14 cellular contexts compared by ENCODE assay signal in genomic region chr3:122469659-122470058, GRCh38. TPM values are rescaled to one million over a fixed set of nuclear protein-coding genes. Genes with fewer than 3 reads are reported as not detected.
DNase-seq lines count a peak whose midpoint lies in the region; ATAC-seq and TF ChIP-seq lines count a peak whose summit lies in the region.
"Had no signal": no experiment of that assay in that cellular context is flagged by ENCODE, and none has a peak within 500 bp of the region (broad histone marks: within the 10 kb centered on the region; RNA-seq: fewer than 3 reads in every experiment).

No MANE protein-coding gene starts in this region.

- no peak overlapping the region for H3K4me3 Mint-ChIP-seq in activated naive CD4-positive, alpha-beta T cell treated with anti-CD3 and anti-CD28 coated beads, Interleukin-2, amount 10 ng/mL, durations not matched to agents 7 days and 5 days
- no peak overlapping the region for H3K4me3 Mint-ChIP-seq in effector memory CD8-positive, alpha-beta T cell
- no peak overlapping the region for H3K4me3 Mint-ChIP-seq in osteocyte (ENCODE audit: unreplicated experiment)
- H3K4me3 Mint-ChIP-seq: activated naive CD8-positive, alpha-beta T cell treated with anti-CD3 and anti-CD28 coated beads, Interleukin-2, amount 10 ng/mL, durations not matched to agents 7 days and 5 days; dendritic cell treated with granulocyte-macrophage colony-stimulating factor and Interleukin-4, amounts not matched to agents 40 ng/mL and 50 ng/mL, for 4 days had no signal

- peaks cover 21% of the 10 kb centered on the region for H3K36me3 Mint-ChIP-seq in activated naive CD4-positive, alpha-beta T cell treated with anti-CD3 and anti-CD28 coated beads, Interleukin-2, amount 10 ng/mL, durations not matched to agents 7 days and 5 days
- peaks cover 21% of the 10 kb centered on the region for H3K36me3 Mint-ChIP-seq in effector memory CD8-positive, alpha-beta T cell (ENCODE audit: insufficient read depth)
- peaks cover 14% of the 10 kb centered on the region for H3K36me3 Mint-ChIP-seq in osteocyte (ENCODE audit: unreplicated experiment)

- H3K4me1 Mint-ChIP-seq in activated naive CD4-positive, alpha-beta T cell treated with anti-CD3 and anti-CD28 coated beads, Interleukin-2, amount 10 ng/mL, durations not matched to agents 7 days and 5 days = peaks cover 35% of the 10 kb centered on the region
- H3K4me1 Mint-ChIP-seq in effector memory CD8-positive, alpha-beta T cell (ENCODE audit: low read depth in 2 of 2) = peaks cover 49 to 65% of the 10 kb centered on the region in 2 donors
- peaks cover 19% of the 10 kb centered on the region for H3K4me1 Mint-ChIP-seq in osteocyte (ENCODE audit: unreplicated experiment)

- no peaks in the 10 kb centered on the region for H3K27me3 Mint-ChIP-seq in activated naive CD4-positive, alpha-beta T cell treated with anti-CD3 and anti-CD28 coated beads, Interleukin-2, amount 10 ng/mL, durations not matched to agents 7 days and 5 days
- no peaks in the 10 kb centered on the region for H3K27me3 Mint-ChIP-seq in effector memory CD8-positive, alpha-beta T cell
- H3K27me3 Mint-ChIP-seq in osteocyte (ENCODE audit: unreplicated experiment) = no peaks in the 10 kb centered on the region
- H3K27me3 Mint-ChIP-seq: activated naive CD8-positive, alpha-beta T cell treated with anti-CD3 and anti-CD28 coated beads, Interleukin-2, amount 10 ng/mL, durations not matched to agents 7 days and 5 days; dendritic cell treated with granulocyte-macrophage colony-stimulating factor and Interleukin-4, amounts not matched to agents 40 ng/mL and 50 ng/mL, for 4 days had no signal

- no peak for DNase-seq in activated naive CD4-positive, alpha-beta T cell treated with anti-CD3 and anti-CD28 coated beads, Interleukin-2, amount 10 ng/mL, durations not matched to agents 7 days and 5 days
- no peak for DNase-seq in activated naive CD4-positive, alpha-beta T cell (lab: John Stamatoyannopoulos, UW)
- DNase-seq in MV-4-11 (lab: John Stamatoyannopoulos, UW) (peak; percentile 44), osteocyte (ENCODE audit: extremely low spot score, unreplicated experiment) (no peak), NCI-H1417 (lab: John Stamatoyannopoulos, UW) (no peak), SKM-1 (lab: John Stamatoyannopoulos, UW; ENCODE audit: unreplicated experiment) (no peak), germinal center (ENCODE audit: low spot score) (no peak)
- no peak for DNase-seq in effector memory CD8-positive, alpha-beta T cell
- DNase-seq: activated naive CD8-positive, alpha-beta T cell treated with anti-CD3 and anti-CD28 coated beads, Interleukin-2, amount 10 ng/mL, durations not matched to agents 7 days and 5 days; NCI-H1105; NCI-H345; SK-N-SH; small intestine had no signal

- H3K27ac Mint-ChIP-seq in activated naive CD4-positive, alpha-beta T cell treated with anti-CD3 and anti-CD28 coated beads, Interleukin-2, amount 10 ng/mL, durations not matched to agents 7 days and 5 days = peak overlapping the region; percentile 60
- H3K27ac Mint-ChIP-seq in effector memory CD8-positive, alpha-beta T cell = peak overlapping the region; percentile 2 to 7
- H3K27ac Mint-ChIP-seq in osteocyte (ENCODE audit: unreplicated experiment) = peak overlapping the region; percentile 19
- H3K27ac Mint-ChIP-seq: activated naive CD8-positive, alpha-beta T cell treated with anti-CD3 and anti-CD28 coated beads, Interleukin-2, amount 10 ng/mL, durations not matched to agents 7 days and 5 days; dendritic cell treated with granulocyte-macrophage colony-stimulating factor and Interleukin-4, amounts not matched to agents 40 ng/mL and 50 ng/mL, for 4 days had no signal

- no peaks in the 10 kb centered on the region for H3K9me3 Mint-ChIP-seq in activated naive CD4-positive, alpha-beta T cell treated with anti-CD3 and anti-CD28 coated beads, Interleukin-2, amount 10 ng/mL, durations not matched to agents 7 days and 5 days
- H3K9me3 Mint-ChIP-seq in effector memory CD8-positive, alpha-beta T cell = no peaks in the 10 kb centered on the region
- H3K9me3 Mint-ChIP-seq in osteocyte (ENCODE audit: unreplicated experiment) = no peaks in the 10 kb centered on the region
- H3K9me3 Mint-ChIP-seq: activated naive CD8-positive, alpha-beta T cell treated with anti-CD3 and anti-CD28 coated beads, Interleukin-2, amount 10 ng/mL, durations not matched to agents 7 days and 5 days; dendritic cell treated with granulocyte-macrophage colony-stimulating factor and Interleukin-4, amounts not matched to agents 40 ng/mL and 50 ng/mL, for 4 days had no signal

- ATAC-seq in effector memory CD8-positive, alpha-beta T cell (replicated peaks) = no peak

- CTCF ChIA-PET in activated naive CD4-positive, alpha-beta T cell treated with anti-CD3 and anti-CD28 coated beads, Interleukin-2, amount 10 ng/mL, durations not matched to agents 7 days and 5 days (lab: Charles Lee) = interaction anchor here (0.5 to 1.4 kb wide), 2 partner anchors 11 to 130 kb away, joined by 3 to 4 read pairs; no protein-coding TSS in a partner anchor

- TF ChIP-seq CTCF in osteocyte (IDR thresholded peaks at IDR 0.05) = no peak

RNA-seq across cellular contexts. Expression of gene KPNA1, which starts 45.1 kb away (rescaled TPM):
- total RNA-seq in osteocyte = 71.5 and 73.4 TPM in 2 replicates

RNA-seq across cellular contexts. Expression of gene WDR5B, which starts 53.8 kb away (rescaled TPM):
- total RNA-seq in osteocyte = 5.6 and 6.5 TPM in 2 replicates

Comparison
In these comparisons a context has a peak if more than half of its experiments do, and no peak if none do; other contexts are left out.
1. H3K27ac Mint-ChIP-seq: peak in every context shown above with its lines; median percentile 60 in activated naive CD4-positive, alpha-beta T cell treated with anti-CD3 and anti-CD28 coated beads, Interleukin-2, amount 10 ng/mL, durations not matched to agents 7 days and 5 days; 19 in osteocyte; 4 in effector memory CD8-positive, alpha-beta T cell.